8 cellular contexts compared by ENCODE assay signal in the genomic region with DNA sequence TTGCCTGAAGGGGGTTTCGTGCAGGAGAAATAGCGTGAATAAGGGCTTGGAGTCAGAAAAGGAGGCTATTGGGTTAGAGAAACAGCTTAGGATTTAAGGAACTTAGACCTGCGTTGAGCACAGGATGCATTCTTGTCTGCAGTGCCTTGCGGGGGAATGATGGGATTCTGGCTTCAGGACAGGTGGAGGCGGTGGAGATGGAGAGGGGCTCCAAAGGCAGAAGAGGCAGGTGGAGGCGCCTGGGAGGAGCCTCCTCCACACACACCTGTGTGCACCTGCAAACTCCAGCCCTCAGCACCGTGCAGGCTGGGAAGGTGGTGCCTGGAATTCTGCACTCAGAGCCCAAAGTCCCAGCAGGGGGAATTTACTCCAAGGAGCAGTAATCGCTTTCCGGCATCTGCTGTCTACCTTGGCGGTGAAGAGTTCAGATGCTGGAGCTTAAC. TPM values are rescaled to one million over a fixed set of nuclear protein-coding genes. Genes with fewer than 3 reads are reported as not detected.
DNase-seq lines count a peak whose midpoint lies in the region; ATAC-seq and TF ChIP-seq lines count a peak whose summit lies in the region.

No MANE protein-coding gene starts in this region.

- ATAC-seq in HCT116 (no peak), GM21367 (IDR thresholded peaks at IDR 0.05; ENCODE audit: unreplicated experiment) (no peak)

- no peaks in the 10 kb centered on the region for H3K9me2 ChIP-seq in HCT116 (ENCODE audit: insufficient read depth)

- BruUV-seq in HCT116 (replicated peaks; lab: Mats Ljungman, UMichigan): TSS peak; percentile 19

- H3K4me3 ChIP-seq in BLaER1: peak overlapping the region; percentile 96
- peak overlapping the region; percentile 80 to 85 for H3K4me3 ChIP-seq in HCT116 (replicated peaks in 1 of 2; ENCODE audit: low read depth in 1 of 2, low read length in 2 of 2)
- H3K4me3 ChIP-seq in mucosa of rectum (ENCODE audit: low read length in 2 of 2): peak overlapping the region; percentile 83 to 84

- peaks cover 21% of the 10 kb centered on the region for H3K36me3 Mint-ChIP-seq in brain

- H3K4me2 ChIP-seq in BLaER1 (peak overlapping the region; percentile 97), HCT116 (ENCODE audit: low read length) (peak overlapping the region; percentile 94)

- CTCF ChIA-PET in HCT116 (lab: Charles Lee): interaction anchor here (2.9 kb wide), 1 partner anchor 15 kb away, joined by 14 read pairs; no protein-coding TSS in a partner anchor

- peaks cover 65% of the 10 kb centered on the region for H3K4me1 Mint-ChIP-seq in brain

- RAD21 ChIA-PET in HCT116 (lab: Charles Lee; ENCODE audit: low non-redundant PET in 1 of 2, low total read pairs in 2 of 2, uncharacterized antibody in 2 of 2, unreplicated experiment in 2 of 2): no interaction called here

- no peak for TF ChIP-seq POLR2A in HCT116 (IDR thresholded peaks at IDR 0.05; ENCODE audit: borderline replicate concordance, extremely low read depth, insufficient read depth, insufficient read length)

- intact Hi-C loops in HCT116 (cut with micrococcal nuclease): no loop called here

- H3K36me3 ChIP-seq in BLaER1 (peaks cover 5% of the 10 kb centered on the region), HCT116 (ENCODE audit: control insufficient read depth in 1 of 2, insufficient read depth in 2 of 2, low read length in 2 of 2) (no peaks in the 10 kb centered on the region), mucosa of rectum (ENCODE audit: control insufficient read depth in 2 of 2, insufficient read depth in 2 of 2, low read length in 2 of 2) (no peaks in the 10 kb centered on the region)

- H3K27ac ChIP-seq in BLaER1 (peak overlapping the region; percentile 90; the same call in 1 of the 2 replicates), HCT116 (ENCODE audit: low read depth, low read length) (peak overlapping the region; percentile 84; the same call in 1 of the 2 replicates), mucosa of rectum (ENCODE audit: low read depth in 2 of 2, low read length in 2 of 2) (peak overlapping the region; percentile 89 to 92)

- no peaks in the 10 kb centered on the region for H3K27me3 ChIP-seq in BLaER1
- H3K27me3 ChIP-seq in HCT116 (ENCODE audit: insufficient read depth, low read length): no peaks in the 10 kb centered on the region
- no peaks in the 10 kb centered on the region for H3K27me3 ChIP-seq in mucosa of rectum (ENCODE audit: control insufficient read depth in 2 of 2, insufficient read depth in 2 of 2, low read length in 2 of 2)

- peaks cover 0 to 9% (median 0%) of the 10 kb centered on the region in 5 experiments for H3K9me3 Mint-ChIP-seq in brain

- no peak overlapping the region for H2AFZ ChIP-seq in HCT116 (ENCODE audit: low read depth, low read length, poor library complexity, severe bottlenecking)

- POLR2A ChIA-PET in HCT116 (lab: Charles Lee): interaction anchor here (1.6 to 1.8 kb wide), 2 partner anchors 11 to 22 kb away, joined by 4 to 6 read pairs; no protein-coding TSS in a partner anchor

- TF ChIP-seq CTCF in HCT116 (IDR thresholded peaks at IDR 0.05 in 2 of 3, conservative IDR thresholded peaks at IDR 0.05 in 1 of 3; ENCODE audit: borderline replicate concordance in 1 of 3, insufficient read depth in 1 of 3, low read depth in 2 of 3, low read length in 2 of 3) (no peak), brain (conservative IDR thresholded peaks at IDR 0.05) (no peak)

- peak overlapping the region; percentile 84 to 94 (median 87) for H3K4me3 Mint-ChIP-seq in brain

- peaks cover 64% of the 10 kb centered on the region for H3K79me2 ChIP-seq in HCT116 (ENCODE audit: insufficient read depth, low read length)

- DNase-seq in HCT116 (ENCODE audit: low read depth, low spot score) (no peak), cortex of kidney (lab: John Stamatoyannopoulos, UW) (no peak), COR-L47 (lab: John Stamatoyannopoulos, UW) (no peak), ureter (ENCODE audit: low spot score) (no peak)

- peak overlapping the region; percentile 94 for H3K9ac ChIP-seq in BLaER1
- peak overlapping the region; percentile 84; the same call in 1 of the 2 replicates for H3K9ac ChIP-seq in HCT116 (ENCODE audit: low read length)
- peak overlapping the region; percentile 83 to 94 for H3K9ac ChIP-seq in mucosa of rectum (ENCODE audit: low read depth in 1 of 2, low read length in 2 of 2)

- H3K27me3 Mint-ChIP-seq in brain: peaks cover 6% of the 10 kb centered on the region

- H4K20me1 ChIP-seq in BLaER1 (peaks cover 63% of the 10 kb centered on the region), HCT116 (ENCODE audit: insufficient read depth) (no peaks in the 10 kb centered on the region)

- H3K4me1 ChIP-seq in BLaER1 (peaks cover 78% of the 10 kb centered on the region), HCT116 (ENCODE audit: control insufficient read depth in 1 of 2, insufficient read depth in 2 of 2, low read length in 2 of 2) (peaks cover 58 to 72% of the 10 kb centered on the region in 2 experiments), mucosa of rectum (ENCODE audit: control insufficient read depth in 2 of 2, insufficient read depth in 2 of 2, low read length in 2 of 2) (peaks cover 65 to 67% of the 10 kb centered on the region in 2 donors)

- no peak for TF ChIP-seq RAD21 in HCT116 (IDR thresholded peaks at IDR 0.05; ENCODE audit: low read depth)

- H3K9me3 ChIP-seq in BLaER1: peaks cover under 1% of the 10 kb centered on the region; the same call in 1 of the 2 replicates
- no peaks in the 10 kb centered on the region for H3K9me3 ChIP-seq in HCT116 (ENCODE audit: control insufficient read depth in 1 of 2, insufficient read depth in 1 of 2, low read depth in 1 of 2, low read length in 2 of 2)
- no peaks in the 10 kb centered on the region for H3K9me3 ChIP-seq in mucosa of rectum (ENCODE audit: control insufficient read depth in 2 of 2, low read length in 2 of 2)

- peak overlapping the region; percentile 11 to 83 (median 74) for H3K27ac Mint-ChIP-seq in brain

TF ChIP-seq in HCT116, 20 proteins besides CTCF, POLR2A, EP300 and RAD21:
- TF ChIP-seq SP1 (IDR thresholded peaks at IDR 0.05; ENCODE audit: low read depth) (no peak), ZFX (IDR thresholded peaks at IDR 0.05) (no peak), JUND (IDR thresholded peaks at IDR 0.05) (no peak), TCF7L2 (IDR thresholded peaks at IDR 0.05; ENCODE audit: borderline replicate concordance, extremely low read depth, insufficient read depth, insufficient read length) (no peak), YY1 (IDR thresholded peaks at IDR 0.05; ENCODE audit: extremely low read depth, insufficient replicate concordance, low read depth, low read length) (no peak), FOSL1 (IDR thresholded peaks at IDR 0.05; ENCODE audit: low read depth) (no peak), EGR1 (IDR thresholded peaks at IDR 0.05; ENCODE audit: low read depth) (no peak), CEBPB (IDR thresholded peaks at IDR 0.05; ENCODE audit: low read depth) (no peak), CBX3 (IDR thresholded peaks at IDR 0.05; ENCODE audit: low read depth) (no peak), EZH2 (IDR thresholded peaks at IDR 0.05) (no peak)
- TF ChIP-seq, protein P1, sequence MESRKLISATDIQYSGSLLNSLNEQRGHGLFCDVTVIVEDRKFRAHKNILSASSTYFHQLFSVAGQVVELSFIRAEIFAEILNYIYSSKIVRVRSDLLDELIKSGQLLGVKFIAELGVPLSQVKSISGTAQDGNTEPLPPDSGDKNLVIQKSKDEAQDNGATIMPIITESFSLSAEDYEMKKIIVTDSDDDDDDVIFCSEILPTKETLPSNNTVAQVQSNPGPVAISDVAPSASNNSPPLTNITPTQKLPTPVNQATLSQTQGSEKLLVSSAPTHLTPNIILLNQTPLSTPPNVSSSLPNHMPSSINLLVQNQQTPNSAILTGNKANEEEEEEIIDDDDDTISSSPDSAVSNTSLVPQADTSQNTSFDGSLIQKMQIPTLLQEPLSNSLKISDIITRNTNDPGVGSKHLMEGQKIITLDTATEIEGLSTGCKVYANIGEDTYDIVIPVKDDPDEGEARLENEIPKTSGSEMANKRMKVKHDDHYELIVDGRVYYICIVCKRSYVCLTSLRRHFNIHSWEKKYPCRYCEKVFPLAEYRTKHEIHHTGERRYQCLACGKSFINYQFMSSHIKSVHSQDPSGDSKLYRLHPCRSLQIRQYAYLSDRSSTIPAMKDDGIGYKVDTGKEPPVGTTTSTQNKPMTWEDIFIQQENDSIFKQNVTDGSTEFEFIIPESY (IDR thresholded peaks at IDR 0.05; ENCODE audit: extremely low read depth, insufficient replicate concordance, low read length): no peak
TF ChIP-seq in HCT116: peak in this region for 0.

RNA-seq across cellular contexts. Expression of a gene that starts 1.8 kb away (rescaled TPM):
- total RNA-seq in HCT116 (2021; ENCODE audit: unreplicated experiment) (40.1 TPM), ureter (20.0 TPM)
- 28.6 and 33.7 TPM in 2 replicates for polyA plus RNA-seq in HCT116 (2012)
- polyA plus RNA-seq in brain (ENCODE audit: insufficient read depth, low read depth, low replicate concordance): 101 TPM

RNA-seq across cellular contexts. Expression of a gene that starts 36.8 kb away (rescaled TPM):
- total RNA-seq in HCT116 (2021; ENCODE audit: unreplicated experiment) (75.6 TPM), ureter (23.3 TPM)
- polyA plus RNA-seq in HCT116 (2012): 47.8 and 57.6 TPM in 2 replicates
- 83.2 TPM for polyA plus RNA-seq in brain (ENCODE audit: insufficient read depth, low read depth, low replicate concordance)
